Comparison of ENCODE assay signal across 11 cellular contexts in the genomic region with DNA sequence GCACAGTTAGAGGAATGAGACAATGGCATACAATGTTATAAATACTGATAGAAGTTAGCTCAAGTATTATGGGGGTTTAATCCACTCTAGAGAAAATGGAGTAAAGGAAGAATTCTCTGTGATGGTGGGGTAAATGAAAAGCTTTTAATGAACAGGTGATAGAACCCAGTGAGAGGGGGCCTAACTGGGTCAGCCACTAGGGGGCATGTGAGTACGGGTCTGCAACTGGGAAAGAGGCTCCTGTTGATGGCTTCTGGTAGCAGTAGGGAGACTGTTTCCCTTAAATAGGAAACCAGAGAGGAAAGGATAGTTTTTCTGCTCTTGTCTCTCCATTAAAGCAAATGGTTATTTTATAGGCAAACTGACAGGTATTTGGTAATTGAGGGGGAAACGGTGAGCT.
DNase-seq lines count a peak whose midpoint lies in the region; ATAC-seq, FAIRE-seq and TF ChIP-seq lines count a peak whose summit lies in the region.
"Had no signal": no experiment of that assay in that cellular context is flagged by ENCODE, and none has a peak within 500 bp of the region (broad histone marks: within the 10 kb centered on the region; RNA-seq: fewer than 3 reads in every experiment).

No MANE protein-coding gene starts in this region.

- no peak for TF ChIP-seq POLR2A in GM12891 (IDR thresholded peaks at IDR 0.05; ENCODE audit: low read depth, low read length)
- no peak for TF ChIP-seq POLR2A in GM18505 (IDR thresholded peaks at IDR 0.05; ENCODE audit: borderline replicate concordance, extremely low read depth, insufficient read depth, insufficient read length)

- H3K36me3 Mint-ChIP-seq in Calu3 (ENCODE audit: insufficient read depth, unreplicated experiment), result no peaks in the 10 kb centered on the region

- H2AFZ ChIP-seq in OCI-LY1 (ENCODE audit: low read length), result no peak overlapping the region
- H2AFZ ChIP-seq: parathyroid adenoma had no signal

- no peak overlapping the region for H3K27ac Mint-ChIP-seq in Calu3 (ENCODE audit: unreplicated experiment)

- no peaks in the 10 kb centered on the region for H3F3A ChIP-seq in OCI-LY1 (ENCODE audit: insufficient read depth, low read length)

- intact Hi-C loops in Calu3 (cut with micrococcal nuclease; ENCODE audit: unreplicated experiment), result no loop called here

- no peaks in the 10 kb centered on the region for H3K79me2 ChIP-seq in OCI-LY1 (ENCODE audit: insufficient read depth, low read length)
- H3K79me2 ChIP-seq: parathyroid adenoma had no signal

- DNase-seq in Calu3, result peak; percentile 1
- peak; percentile 4 for DNase-seq in GM12865 (ENCODE audit: low read depth)
- DNase-seq in fibroblast of mammary gland (ENCODE audit: low read depth), result no peak
- DNase-seq in GM12891 (ENCODE audit: insufficient read length, low spot score), result no peak
- DNase-seq in NOMO-1 treated with DMSO at 0.1 percent for 48 hours (lab: John Stamatoyannopoulos, UW; ENCODE audit: unreplicated experiment), result no peak
- DNase-seq: activated naive CD4-positive, alpha-beta T cell treated with Interleukin-2 at 50 U/mL for 16 hours; NCI-H345 had no signal

- H3K9me3 ChIP-seq in OCI-LY1 (ENCODE audit: low read length), result no peaks in the 10 kb centered on the region

- H3K4me3 ChIP-seq in GM12865 (ENCODE audit: low read depth, low read length), result no peak overlapping the region
- H3K4me3 ChIP-seq in OCI-LY1 (ENCODE audit: low read depth, low read length, poor library complexity, severe bottlenecking), result no peak overlapping the region
- H3K4me3 ChIP-seq in fibroblast of mammary gland (ENCODE audit: control insufficient read depth, low read depth, low read length), result no peak overlapping the region

- H3K27me3 Mint-ChIP-seq in Calu3 (ENCODE audit: unreplicated experiment), result no peaks in the 10 kb centered on the region

- no peaks in the 10 kb centered on the region for H3K9me2 ChIP-seq in OCI-LY1 (ENCODE audit: low read depth, low read length)

- no peak overlapping the region for H3K4me2 ChIP-seq in OCI-LY1 (ENCODE audit: low read length)

- peaks cover 2% of the 10 kb centered on the region for H3K9me3 Mint-ChIP-seq in Calu3 (ENCODE audit: low read depth, unreplicated experiment)

- H4K20me1 ChIP-seq in OCI-LY1 (ENCODE audit: insufficient read depth, low read length), result no peaks in the 10 kb centered on the region

- no peaks in the 10 kb centered on the region for H3K4me1 ChIP-seq in OCI-LY1 (ENCODE audit: insufficient read depth, low read length, severe bottlenecking)
- H3K4me1 ChIP-seq: parathyroid adenoma had no signal

- BruUV-seq in Calu3 (replicated peaks; lab: Mats Ljungman, UMichigan), result no TSS peak

- ATAC-seq in GM21619 (IDR thresholded peaks at IDR 0.05; ENCODE audit: unreplicated experiment), result no peak
- ATAC-seq in GM18505 (IDR thresholded peaks at IDR 0.05; ENCODE audit: unreplicated experiment), result no peak

- H3K27me3 ChIP-seq in OCI-LY1 (ENCODE audit: insufficient read depth, low read length), result no peaks in the 10 kb centered on the region

- H3K4me3 Mint-ChIP-seq in Calu3 (ENCODE audit: low read depth, unreplicated experiment), result no peak overlapping the region

- no peak overlapping the region for H3K27ac ChIP-seq in OCI-LY1 (ENCODE audit: low read depth, low read length, poor library complexity, severe bottlenecking)
- H3K27ac ChIP-seq: parathyroid adenoma had no signal

- TF ChIP-seq CTCF in Calu3 (IDR thresholded peaks at IDR 0.05; ENCODE audit: unreplicated experiment), result no peak
- TF ChIP-seq CTCF in GM12865 (IDR thresholded peaks at IDR 0.05; ENCODE audit: insufficient read depth, low read depth, low read length, missing control alignments), result peak; percentile 43
- peak; percentile 44 for TF ChIP-seq CTCF in OCI-LY1 (IDR thresholded peaks at IDR 0.05; ENCODE audit: low read length)
- TF ChIP-seq CTCF in fibroblast of mammary gland (conservative IDR thresholded peaks at IDR 0.05; ENCODE audit: control insufficient read depth, insufficient read depth, low read depth, low read length), result peak; percentile 12

- CTCF ChIA-PET in Calu3 (lab: Charles Lee), result no interaction called here

- H3K9ac ChIP-seq in OCI-LY1 (ENCODE audit: low read length), result no peak overlapping the region
- H3K9ac ChIP-seq: parathyroid adenoma had no signal

- H3K36me3 ChIP-seq in OCI-LY1 (ENCODE audit: insufficient read depth, low read length), result no peaks in the 10 kb centered on the region

- no peaks in the 10 kb centered on the region for H3K4me1 Mint-ChIP-seq in Calu3 (ENCODE audit: low read depth, unreplicated experiment)

- no peak for FAIRE-seq in GM12891 (lab: Jason Lieb, UNC)

TF ChIP-seq in GM12891, 5 proteins besides CTCF, POLR2A, EP300 and RAD21:
- TF ChIP-seq PAX5 (IDR thresholded peaks at IDR 0.05; ENCODE audit: insufficient read depth, low read length, severe bottlenecking) (no peak), POLR2AphosphoS5 (IDR thresholded peaks at IDR 0.05; ENCODE audit: low read depth, low read length) (no peak), POU2F2 (IDR thresholded peaks at IDR 0.05; ENCODE audit: low read depth, low read length) (no peak), SPI1 (IDR thresholded peaks at IDR 0.05; ENCODE audit: low read depth, low read length) (no peak), TAF1 (IDR thresholded peaks at IDR 0.05; ENCODE audit: low read depth, low read length) (no peak)

Comparison
In these comparisons a context has a peak if more than half of its experiments do, and no peak if none do; other contexts are left out.
1. DNase-seq: peak in Calu3 (single experiment) and GM12865 (single experiment); none in fibroblast of mammary gland (single experiment), GM12891 (single experiment) and NOMO-1 treated with DMSO at 0.1 percent for 48 hours (single experiment).